ENCODE assay signal across 8 cellular contexts in genomic region chr13:66492479-66492878, GRCh38.
A peak's percentile ranks its signal among the peaks of the same experiment; 100 is the strongest.
DNase-seq lines count a peak whose midpoint lies in the region; ATAC-seq lines count a peak whose summit lies in the region.

No MANE protein-coding gene starts in this region.

- peak; percentile 97 for ATAC-seq in GM18867 (IDR thresholded peaks at IDR 0.05; ENCODE audit: unreplicated experiment)
- ATAC-seq in HG02870 (IDR thresholded peaks at IDR 0.05; ENCODE audit: unreplicated experiment), result peak; percentile 58
- no peak for ATAC-seq in HG02885 (IDR thresholded peaks at IDR 0.05; ENCODE audit: poor library complexity, unreplicated experiment)
- no peak for ATAC-seq in HG03469 (IDR thresholded peaks at IDR 0.05; ENCODE audit: unreplicated experiment)

- no peak overlapping the region for H3K4ac ChIP-seq in mesendoderm (ENCODE audit: low read depth, low read length)

- H3K18ac ChIP-seq in mesendoderm (ENCODE audit: low read length), result no peak overlapping the region

- no peak overlapping the region for H3K4me2 ChIP-seq in mesendoderm (ENCODE audit: low read length)

- H3K27ac ChIP-seq in mesendoderm (ENCODE audit: low read depth, low read length), result no peak overlapping the region

- H3K56ac ChIP-seq in mesendoderm (ENCODE audit: low read length), result no peak overlapping the region

- no peak overlapping the region for H3K4me3 ChIP-seq in mesendoderm (ENCODE audit: low read length)

- H3K27me3 ChIP-seq in mesendoderm (ENCODE audit: insufficient read depth, low read length, poor library complexity), result no peaks in the 10 kb centered on the region

- no CpG with 5 or more reads among the region's 1 CpG for WGBS in mesendoderm (ENCODE audit: extremely low coverage, insufficient coverage, low lambda C conversion rate)

- no peak overlapping the region for H4K5ac ChIP-seq in mesendoderm (ENCODE audit: low read length)

- H3K36me3 ChIP-seq in mesendoderm (ENCODE audit: control insufficient read depth, insufficient read depth, low read length), result no peaks in the 10 kb centered on the region

- H3K23ac ChIP-seq in mesendoderm (ENCODE audit: low read length), result no peak overlapping the region

- no peak overlapping the region for H2BK120ac ChIP-seq in mesendoderm (ENCODE audit: low read depth, low read length)

- no peak overlapping the region for H2BK5ac ChIP-seq in mesendoderm (ENCODE audit: low read length)

- no peaks in the 10 kb centered on the region for H3K4me1 ChIP-seq in mesendoderm (ENCODE audit: control insufficient read depth, low read depth, low read length)

- H3K79me1 ChIP-seq in mesendoderm (ENCODE audit: low read length), result no peaks in the 10 kb centered on the region

- H2BK15ac ChIP-seq in mesendoderm (replicated peaks; ENCODE audit: low read depth), result no peak overlapping the region

- H3K79me2 ChIP-seq in mesendoderm (ENCODE audit: control insufficient read depth, insufficient read depth, low read length), result no peaks in the 10 kb centered on the region

- H4K8ac ChIP-seq in mesendoderm (ENCODE audit: low read depth, low read length), result no peak overlapping the region

- no peak overlapping the region for H2AK5ac ChIP-seq in mesendoderm (ENCODE audit: low read length)

- H3K9ac ChIP-seq in mesendoderm (ENCODE audit: low read length), result no peak overlapping the region

- peak; percentile 75 for DNase-seq in NCI-H748 (lab: John Stamatoyannopoulos, UW; ENCODE audit: unreplicated experiment)
- DNase-seq in mesendoderm, result peak; percentile 69
- DNase-seq in LoVo (ENCODE audit: low spot score), result no peak
- no peak for DNase-seq in hepatic stellate cell (ENCODE audit: low spot score)

Comparison
In these comparisons a context has a peak if more than half of its experiments do, and no peak if none do; other contexts are left out.
1. ATAC-seq: peak in GM18867 (single experiment) and HG02870 (single experiment); none in HG02885 (single experiment) and HG03469 (single experiment).
2. DNase-seq: peak in NCI-H748 (single experiment) and mesendoderm (single experiment); none in LoVo (single experiment) and hepatic stellate cell (single experiment).